Comparison of ENCODE assay signal across 19 cellular contexts in the genomic region with DNA sequence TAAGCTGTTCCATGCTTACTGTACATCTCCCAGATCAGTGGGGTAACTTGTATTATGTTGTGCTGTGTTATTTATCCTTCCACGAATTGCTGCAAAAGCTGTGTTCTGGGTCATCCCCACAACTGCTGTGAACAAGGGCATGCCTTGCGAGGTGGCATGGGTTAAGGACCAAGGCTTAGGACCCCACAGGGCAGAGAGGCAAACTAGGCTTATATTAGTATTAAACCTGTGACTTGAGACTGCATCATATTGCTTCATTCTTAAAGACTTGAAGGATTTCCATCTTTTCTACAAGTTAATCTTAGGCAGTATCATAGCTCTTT. TPM values are rescaled to one million over a fixed set of nuclear protein-coding genes. Genes with fewer than 3 reads are reported as not detected.
DNase-seq lines count a peak whose midpoint lies in the region; ATAC-seq and TF ChIP-seq lines count a peak whose summit lies in the region.
"Had no signal": no experiment of that assay in that cellular context is flagged by ENCODE, and none has a peak within 500 bp of the region (broad histone marks: within the 10 kb centered on the region; RNA-seq: fewer than 3 reads in every experiment).

No MANE protein-coding gene starts in this region.

- no peak overlapping the region for H2BK12ac ChIP-seq in mesenchymal stem cell (ENCODE audit: low read length in 2 of 2)

- H3K9ac ChIP-seq in IMR-90 (ENCODE audit: low read depth, low read length) (peak overlapping the region; percentile 50), mesenchymal stem cell (ENCODE audit: low read length) (peak overlapping the region; percentile 100)

- peak overlapping the region; percentile 30 for H2BK120ac ChIP-seq in IMR-90 (ENCODE audit: low read depth, low read length)
- no peak overlapping the region for H2BK120ac ChIP-seq in mesenchymal stem cell (ENCODE audit: low read depth, low read length)

- no peak overlapping the region for H2BK15ac ChIP-seq in IMR-90 (ENCODE audit: low read depth, low read length)
- no peak overlapping the region for H2BK15ac ChIP-seq in mesenchymal stem cell (ENCODE audit: low read depth, poor library complexity, severe bottlenecking)

- peak overlapping the region; percentile 9 for H3K4me2 ChIP-seq in IMR-90 (ENCODE audit: low read depth, low read length)
- no peak overlapping the region for H3K4me2 ChIP-seq in mesenchymal stem cell (ENCODE audit: low read length, poor library complexity, severe bottlenecking)

- H3K79me1 ChIP-seq in IMR-90 (ENCODE audit: low read depth in 1 of 2, low read length in 2 of 2) (peaks cover 6 to 38% of the 10 kb centered on the region in 2 experiments; a peak in 3 of 4 replicates), mesenchymal stem cell (replicated peaks; ENCODE audit: low read length, poor library complexity, severe bottlenecking) (no peaks in the 10 kb centered on the region)

- peak overlapping the region; percentile 94 for H2BK5ac ChIP-seq in IMR-90 (ENCODE audit: low read depth, low read length, poor library complexity, severe bottlenecking)
- H2BK5ac ChIP-seq in mesenchymal stem cell (ENCODE audit: low read depth, low read length, poor library complexity, severe bottlenecking) = no peak overlapping the region

- H2AFZ ChIP-seq in IMR-90 (replicated peaks; ENCODE audit: low read length, poor library complexity) = no peak overlapping the region
- no peak overlapping the region for H2AFZ ChIP-seq in mesenchymal stem cell (ENCODE audit: low read depth, low read length)

- POLR2A ChIA-PET in IMR-90 (lab: Charles Lee; ENCODE audit: unreplicated experiment) = no interaction called here

- H3K27me3 ChIP-seq in IMR-90 (ENCODE audit: control insufficient read depth, insufficient read depth, low read length) (no peaks in the 10 kb centered on the region), breast epithelium (no peaks in the 10 kb centered on the region), mesenchymal stem cell (ENCODE audit: control insufficient read depth in 1 of 2, insufficient read depth in 1 of 2, low read length in 2 of 2) (no peaks in the 10 kb centered on the region), thoracic aorta (replicated peaks; ENCODE audit: insufficient read depth) (no peaks in the 10 kb centered on the region)
- H3K27me3 ChIP-seq: heart right ventricle had no signal

- TF ChIP-seq RAD21 in IMR-90 (IDR thresholded peaks at IDR 0.05; ENCODE audit: low read length) = no peak

- WGBS in IMR-90 (ENCODE audit: extremely low coverage in 2 of 2, insufficient read length in 1 of 2), 2 experiments = no CpG with 5 or more reads among the region's 2 CpGs
- 95% methylated on average over 2 of the region's 2 CpGs for WGBS in mesenchymal stem cell

- no peak for ATAC-seq in IMR-90 (ENCODE audit: low read depth)
- no peak for ATAC-seq in thoracic aorta (ENCODE audit: insufficient number of reproducible peaks, low FRiP score, low read depth)
- ATAC-seq: activated T-cell treated with anti-CD3 and anti-CD28 coated beads, Interleukin-2, amount 50 U/mL, for 4 hours; HepG2; mucosa of descending colon had no signal

- H3K27ac ChIP-seq in IMR-90 (ENCODE audit: insufficient read depth, low read length) (peak overlapping the region; percentile 86), breast epithelium (peak overlapping the region; percentile 29 to 75), mesenchymal stem cell (ENCODE audit: low read length, poor library complexity, severe bottlenecking) (peak overlapping the region; percentile 69), thoracic aorta (peak overlapping the region; percentile 69)

- H3K4me3 ChIP-seq in IMR-90 (ENCODE audit: insufficient read depth, low read depth, low read length) = no peak overlapping the region
- H3K4me3 ChIP-seq in breast epithelium = no peak overlapping the region
- peak overlapping the region in 1 of 2 experiments; percentile 5 for H3K4me3 ChIP-seq in mesenchymal stem cell (ENCODE audit: insufficient read depth in 1 of 2, low read depth in 1 of 2, low read length in 2 of 2)
- peak overlapping the region; percentile 41 for H3K4me3 ChIP-seq in thoracic aorta
- H3K4me3 ChIP-seq: heart right ventricle, mucosa of descending colon had no signal

- H2BK20ac ChIP-seq in IMR-90 (ENCODE audit: low read depth, low read length) = peak overlapping the region; percentile 43

- peaks cover 21% of the 10 kb centered on the region for H3K9me1 ChIP-seq in IMR-90 (ENCODE audit: insufficient read depth, low read length)

- no TSS peak for BruUV-seq in IMR-90 (replicated peaks; lab: Mats Ljungman, UMichigan)

- 0 out of 2 replicates have a peak overlapping the region, but pooled peaks have one; percentile 29 for H3K56ac ChIP-seq in IMR-90 (ENCODE audit: extremely low read depth, insufficient read depth, low read length)

- dilution Hi-C loops in IMR-90 (cut with HindIII; ENCODE audit: low sequenced_read_pairs, unreplicated experiment) = no loop called here

- intact Hi-C loops in IMR-90 (cut with micrococcal nuclease) = loop anchor here (2.0 to 10.0 kb wide), 8 partner anchors 185 to 820 kb away; no protein-coding TSS in a partner anchor
- intact Hi-C loops in breast epithelium (cut with DNase I; ENCODE audit: low total_unique reads) = no loop called here

- in situ Hi-C loops in IMR-90 (cut with MboI; ENCODE audit: low sequenced_read_pairs) = loop anchor here (5.0 to 25.0 kb wide), 3 partner anchors 330 to 770 kb away; no protein-coding TSS in a partner anchor

- H3K14ac ChIP-seq in IMR-90 (replicated peaks; ENCODE audit: low read depth, low read length) (peak overlapping the region; percentile 56), mesenchymal stem cell (ENCODE audit: low read length in 2 of 2) (no peak overlapping the region)

- TF ChIP-seq POLR2A in IMR-90 (IDR thresholded peaks at IDR 0.05; ENCODE audit: low read depth, low read length) (peak; percentile 47; the same call in 1 of the 2 replicates), breast epithelium (IDR thresholded peaks at IDR 0.05) (no peak)

- peak overlapping the region; percentile 78 for H3K4ac ChIP-seq in IMR-90 (ENCODE audit: low read depth, low read length)
- H3K4ac ChIP-seq in mesenchymal stem cell (ENCODE audit: low read depth in 1 of 2, low read length in 2 of 2) = no peak overlapping the region

- no peaks in the 10 kb centered on the region for H3K9me3 ChIP-seq in IMR-90 (ENCODE audit: control insufficient read depth, insufficient read depth, low read length)
- H3K9me3 ChIP-seq in breast epithelium = no peaks in the 10 kb centered on the region
- no peaks in the 10 kb centered on the region for H3K9me3 ChIP-seq in mesenchymal stem cell (ENCODE audit: control insufficient read depth, low read length)
- H3K9me3 ChIP-seq in thoracic aorta = no peaks in the 10 kb centered on the region
- H3K9me3 ChIP-seq: heart right ventricle, mucosa of descending colon had no signal

- 0 out of 2 replicates have a peak overlapping the region, but pooled peaks have one; percentile 21 for H3K18ac ChIP-seq in IMR-90 (ENCODE audit: low read depth, low read length)
- H3K18ac ChIP-seq in mesenchymal stem cell (ENCODE audit: low read depth in 1 of 2, low read length in 2 of 2) = peak overlapping the region; percentile 22 to 84

- peaks cover 9% of the 10 kb centered on the region for H3K4me1 ChIP-seq in IMR-90 (ENCODE audit: control insufficient read depth, insufficient read depth, low read length)
- H3K4me1 ChIP-seq in breast epithelium = no peaks in the 10 kb centered on the region
- H3K4me1 ChIP-seq in mesenchymal stem cell (ENCODE audit: control insufficient read depth, insufficient read depth, low read depth, low read length) = peaks cover 6% of the 10 kb centered on the region
- H3K4me1 ChIP-seq in thoracic aorta (ENCODE audit: control insufficient read depth in 1 of 2, low read depth in 2 of 2) = peaks cover 12 to 30% of the 10 kb centered on the region in 2 donors

- peak overlapping the region; percentile 49 for H2AK9ac ChIP-seq in IMR-90 (replicated peaks; ENCODE audit: low read depth, low read length, poor library complexity)

- no peak for TF ChIP-seq CTCF in IMR-90 (conservative IDR thresholded peaks at IDR 0.05; ENCODE audit: low read depth, low read length)
- no peak for TF ChIP-seq CTCF in breast epithelium (IDR thresholded peaks at IDR 0.05)
- TF ChIP-seq CTCF in thoracic aorta (IDR thresholded peaks at IDR 0.05) = no peak

- H2AK5ac ChIP-seq in IMR-90 (ENCODE audit: low read depth, low read length) (no peak overlapping the region; the same call in 1 of the 2 replicates), mesenchymal stem cell (ENCODE audit: low read length, severe bottlenecking) (peak overlapping the region; percentile 50)

- H3K36me3 ChIP-seq in IMR-90 (ENCODE audit: control insufficient read depth, insufficient read depth, low read length) (peaks cover 41% of the 10 kb centered on the region), breast epithelium (peaks cover 4% of the 10 kb centered on the region), mesenchymal stem cell (ENCODE audit: control insufficient read depth in 1 of 2, insufficient read depth in 2 of 2, low read depth in 1 of 2, low read length in 2 of 2) (peaks cover 12 to 53% of the 10 kb centered on the region in 2 experiments), thoracic aorta (peaks cover 18% of the 10 kb centered on the region)

- H4K8ac ChIP-seq in IMR-90 (ENCODE audit: low read depth in 2 of 2, low read length in 2 of 2) = peak overlapping the region; percentile 30 to 77; a peak in 2 of 4 replicates
- H4K8ac ChIP-seq in mesenchymal stem cell (ENCODE audit: low read length) = peak overlapping the region; percentile 84

- CTCF ChIA-PET in IMR-90 (lab: Yijun Ruan, JAX) = interaction anchor here (0.9 to 1.4 kb wide), 2 partner anchors 773 to 869 kb away, joined by 3 read pairs; no protein-coding TSS in a partner anchor

- H3K23ac ChIP-seq in IMR-90 (ENCODE audit: low read depth, low read length) (peak overlapping the region; percentile 81), mesenchymal stem cell (ENCODE audit: low read length in 2 of 2) (no peak overlapping the region)

- H4K91ac ChIP-seq in IMR-90 (ENCODE audit: insufficient read depth, low read depth, low read length) (peak overlapping the region; percentile 25; the same call in 1 of the 2 replicates), mesenchymal stem cell (ENCODE audit: low read length) (no peak overlapping the region)

- DNase-seq in IMR-90 (no peak), breast epithelium (ENCODE audit: low spot score in 2 of 2) (no peak), mesenchymal stem cell (no peak), thoracic aorta (ENCODE audit: low spot score) (no peak), NCI-H1436 treated with DMSO at 0.1 percent for 48 hours (lab: John Stamatoyannopoulos, UW) (no peak), NCI-H2081 (lab: John Stamatoyannopoulos, UW) (no peak), Kasumi-1 (lab: John Stamatoyannopoulos, UW) (no peak)
- DNase-seq in stimulated activated naive CD4-positive, alpha-beta T cell (lab: John Stamatoyannopoulos, UW) = no peak
- DNase-seq: activated naive CD8-positive, alpha-beta T cell treated with anti-CD3 and anti-CD28 coated beads, Interleukin-2, amount 10 ng/mL, durations not matched to agents 7 days and 5 days; activated T-cell treated with anti-CD3 and anti-CD28 coated beads, Interleukin-2, amount 50 U/mL, for 4 hours; DMS 273 treated with DMSO at 0.1 percent for 48 hours; heart right ventricle; kidney; mucosa of descending colon; NCI-H345; posterior cingulate gyrus; stimulated activated CD4-positive, alpha-beta T cell treated with anti-CD3 and anti-CD28 coated beads, Interleukin-2, amount 100 ng/mL, for 24 hours; T1000 had no signal

- H4K20me1 ChIP-seq in IMR-90 (ENCODE audit: insufficient read depth, low read length) = peaks cover 65% of the 10 kb centered on the region

- H4K5ac ChIP-seq in IMR-90 (ENCODE audit: low read depth, low read length) = no peak overlapping the region

RNA-seq across cellular contexts. Expression of gene RND3, which starts 19.9 kb away (rescaled TPM):
- total RNA-seq in IMR-90 (2012; rRNA removed) (331 and 449 TPM in 2 replicates), breast epithelium (100 to 1,000 TPM in 1 of 3 donors, 10 to 100 TPM in 2; 89.1 to 105 (median 98.0) TPM), thoracic aorta (100 to 1,000 TPM in 1 of 2 donors, 10 to 100 TPM in 1; 27.9 to 119 TPM)
- 111 and 136 TPM in 2 replicates for polyA plus RNA-seq in IMR-90 (2012; rRNA removed)
- polyA plus RNA-seq in IMR-90 (2012; cell fraction: cytosol; rRNA removed) = 23.5 and 27.4 TPM in 2 replicates
- polyA plus RNA-seq in IMR-90 (2012; cell fraction: nucleus; rRNA removed; ENCODE audit: low replicate concordance) = 14.3 and 120 TPM in 2 replicates
- 184 TPM for polyA plus RNA-seq in mesenchymal stem cell (2013, experiment 1 of 2)
- 178 TPM for polyA plus RNA-seq in mesenchymal stem cell (2013, experiment 2 of 2)
- total RNA-seq: activated naive CD8-positive, alpha-beta T cell treated with anti-CD3 and anti-CD28 coated beads, Interleukin-2, amount 10 ng/mL, durations not matched to agents 7 days and 5 days had no signal
